Comparison of ENCODE assay signal across 8 cellular contexts in the genomic region with DNA sequence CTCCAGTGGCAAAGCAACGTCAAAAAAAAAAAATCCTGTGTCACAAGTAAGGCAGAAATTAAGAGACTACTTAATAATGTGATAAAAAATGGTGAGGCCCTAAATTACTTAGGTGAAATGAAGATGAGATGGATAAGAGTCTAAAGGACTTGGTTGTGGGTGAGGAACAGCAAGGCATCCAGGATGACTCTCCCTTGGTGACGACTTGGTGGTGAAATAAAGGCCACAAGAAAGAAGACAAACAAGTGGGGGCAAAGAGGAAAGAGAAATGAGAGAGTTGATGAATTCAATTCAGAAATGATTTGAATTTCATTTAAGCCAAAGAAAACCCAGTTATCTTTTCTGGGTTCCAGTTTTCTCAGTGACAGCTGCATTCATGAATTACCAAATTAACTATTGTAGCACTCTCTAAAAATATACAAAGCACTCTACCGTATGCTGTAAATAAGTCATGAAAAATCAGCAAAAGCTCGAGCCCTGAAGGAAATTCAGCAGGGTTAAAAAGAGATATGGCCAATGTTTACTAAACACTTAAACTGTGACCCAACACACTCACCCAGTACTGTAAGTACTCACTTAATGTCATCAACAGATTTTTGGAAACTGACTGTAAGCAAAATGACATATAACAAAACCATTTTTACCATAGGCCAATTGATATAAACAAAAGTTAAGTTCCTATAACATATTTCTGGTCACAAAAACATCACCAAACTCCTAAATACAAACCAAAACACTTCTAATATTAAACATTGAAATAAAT. TPM values are rescaled to one million over a fixed set of nuclear protein-coding genes. Genes with fewer than 3 reads are reported as not detected.
DNase-seq lines count a peak whose midpoint lies in the region; ATAC-seq, FAIRE-seq and TF ChIP-seq lines count a peak whose summit lies in the region.

No MANE protein-coding gene starts in this region.

- no peaks in the 10 kb centered on the region for H3K27me3 ChIP-seq in BLaER1 treated with 17β-estradiol and CSF1 and Interleukin-3, amounts not matched to agents 10 nM and 100 nM
- no peaks in the 10 kb centered on the region for H3K27me3 ChIP-seq in HL-60 (ENCODE audit: insufficient read depth, poor library complexity, severe bottlenecking)
- H3K27me3 ChIP-seq in mesenchymal stem cell (ENCODE audit: control insufficient read depth in 1 of 2, insufficient read depth in 1 of 2, low read length in 2 of 2), result no peaks in the 10 kb centered on the region

- no peaks in the 10 kb centered on the region for H3K27me3 Mint-ChIP-seq in activated T-helper 17 cell treated with anti-CD3 and anti-CD28 coated beads, Interleukin-2, amount 50 U/mL, for 72 hours

- no peak for ATAC-seq in activated T-helper 17 cell treated with anti-CD3 and anti-CD28 coated beads, Interleukin-2, amount 50 U/mL, for 72 hours (replicated peaks)
- no peak for ATAC-seq in GM21576 (IDR thresholded peaks at IDR 0.05; ENCODE audit: unreplicated experiment)

- peak overlapping the region in 6 of 10 experiments; percentile 69 to 87 (median 74); a peak in 5 of 20 replicates for H3K4me3 ChIP-seq in BLaER1 treated with 17β-estradiol and CSF1 and Interleukin-3, amounts not matched to agents 10 nM and 100 nM
- H3K4me3 ChIP-seq in HL-60 (replicated peaks; ENCODE audit: insufficient read depth, low read length) (peak overlapping the region; percentile 80), mesenchymal stem cell (ENCODE audit: insufficient read depth in 1 of 2, low read depth in 1 of 2, low read length in 2 of 2) (peak overlapping the region in 1 of 2 experiments; percentile 100), kidney (ENCODE audit: low read length in 2 of 2) (no peak overlapping the region)

- intact Hi-C loops in kidney (cut with DNase I), result no loop called here

- H2AFZ ChIP-seq in mesenchymal stem cell (ENCODE audit: low read depth, low read length), result no peak overlapping the region

- no peaks in the 10 kb centered on the region for H4K20me1 ChIP-seq in BLaER1 treated with 17β-estradiol and CSF1 and Interleukin-3, amounts not matched to agents 10 nM and 100 nM

- no peak overlapping the region for H3K14ac ChIP-seq in mesenchymal stem cell (ENCODE audit: low read length in 2 of 2)

- H3K4ac ChIP-seq in mesenchymal stem cell (ENCODE audit: low read depth in 1 of 2, low read length in 2 of 2), result no peak overlapping the region

- FAIRE-seq in kidney (lab: Jason Lieb, UNC), result no peak

- peaks cover 12% of the 10 kb centered on the region for H3K4me1 Mint-ChIP-seq in activated T-helper 17 cell treated with anti-CD3 and anti-CD28 coated beads, Interleukin-2, amount 50 U/mL, for 72 hours

- 43% methylated on average over 4 of the region's 4 CpGs for WGBS in mesenchymal stem cell

- H4K8ac ChIP-seq in mesenchymal stem cell (ENCODE audit: low read length), result no peak overlapping the region

- peaks cover 27% of the 10 kb centered on the region for H3K79me1 ChIP-seq in mesenchymal stem cell (replicated peaks; ENCODE audit: low read length, poor library complexity, severe bottlenecking)

- H3K9me3 Mint-ChIP-seq in activated T-helper 17 cell treated with anti-CD3 and anti-CD28 coated beads, Interleukin-2, amount 50 U/mL, for 72 hours, result no peaks in the 10 kb centered on the region

- peak overlapping the region in 2 of 11 experiments; percentile 94 to 99; a peak in 4 of 22 replicates for H3K27ac ChIP-seq in BLaER1 treated with 17β-estradiol and CSF1 and Interleukin-3, amounts not matched to agents 10 nM and 100 nM
- H3K27ac ChIP-seq in HL-60 (replicated peaks), result peak overlapping the region; percentile 99
- H3K27ac ChIP-seq in mesenchymal stem cell (ENCODE audit: low read length, poor library complexity, severe bottlenecking), result no peak overlapping the region
- H3K27ac ChIP-seq in kidney (ENCODE audit: low read depth in 2 of 2, low read length in 2 of 2), result no peak overlapping the region

- TF ChIP-seq CTCF in HL-60 (IDR thresholded peaks at IDR 0.05; ENCODE audit: insufficient read depth, low read length) (no peak), kidney (IDR thresholded peaks at IDR 0.05; ENCODE audit: borderline replicate concordance, extremely low read depth, insufficient read depth) (no peak)

- H3K23ac ChIP-seq in mesenchymal stem cell (ENCODE audit: low read length in 2 of 2), result no peak overlapping the region

- H2BK5ac ChIP-seq in mesenchymal stem cell (ENCODE audit: low read depth, low read length, poor library complexity, severe bottlenecking), result no peak overlapping the region

- H2AK5ac ChIP-seq in mesenchymal stem cell (ENCODE audit: low read length, severe bottlenecking), result no peak overlapping the region

- H2BK12ac ChIP-seq in mesenchymal stem cell (ENCODE audit: low read length in 2 of 2), result no peak overlapping the region

- H3K9ac ChIP-seq in BLaER1 treated with 17β-estradiol and CSF1 and Interleukin-3, amounts not matched to agents 10 nM and 100 nM, result peak overlapping the region in 2 of 11 experiments; percentile 92 to 95; a peak in 4 of 22 replicates
- H3K9ac ChIP-seq in mesenchymal stem cell (ENCODE audit: low read length) (peak overlapping the region; percentile 97), kidney (ENCODE audit: low read length in 2 of 2) (no peak overlapping the region)

- DNase-seq in HL-60 (ENCODE audit: low read depth in 1 of 2, low spot score in 1 of 2), result no peak
- DNase-seq in mesenchymal stem cell, result peak; percentile 56
- no peak for DNase-seq in kidney
- DNase-seq in GM03348 (ENCODE audit: low spot score), result no peak
- DNase-seq in NCI-H128 (lab: John Stamatoyannopoulos, UW; ENCODE audit: unreplicated experiment), result no peak

- no peak overlapping the region for H2BK120ac ChIP-seq in mesenchymal stem cell (ENCODE audit: low read depth, low read length)

- H3K4me2 ChIP-seq in BLaER1 treated with 17β-estradiol and CSF1 and Interleukin-3, amounts not matched to agents 10 nM and 100 nM, result peak overlapping the region; percentile 65 to 91 (median 77); a peak in 21 of 22 replicates
- no peak overlapping the region for H3K4me2 ChIP-seq in mesenchymal stem cell (ENCODE audit: low read length, poor library complexity, severe bottlenecking)

- H3K36me3 Mint-ChIP-seq in activated T-helper 17 cell treated with anti-CD3 and anti-CD28 coated beads, Interleukin-2, amount 50 U/mL, for 72 hours (ENCODE audit: low read depth), result peaks cover 14% of the 10 kb centered on the region

- H3K27ac Mint-ChIP-seq in activated T-helper 17 cell treated with anti-CD3 and anti-CD28 coated beads, Interleukin-2, amount 50 U/mL, for 72 hours, result peak overlapping the region; percentile 86

- H4K91ac ChIP-seq in mesenchymal stem cell (ENCODE audit: low read length), result no peak overlapping the region

- peaks cover 15 to 29% (median 23%) of the 10 kb centered on the region in 10 experiments for H3K4me1 ChIP-seq in BLaER1 treated with 17β-estradiol and CSF1 and Interleukin-3, amounts not matched to agents 10 nM and 100 nM
- peaks cover 14% of the 10 kb centered on the region for H3K4me1 ChIP-seq in mesenchymal stem cell (ENCODE audit: control insufficient read depth, insufficient read depth, low read depth, low read length)
- peaks cover 2 to 5% of the 10 kb centered on the region in 2 donors for H3K4me1 ChIP-seq in kidney (ENCODE audit: control insufficient read depth in 1 of 2, insufficient read depth in 1 of 2, low read depth in 1 of 2, low read length in 2 of 2)

- H3K9me3 ChIP-seq in BLaER1 treated with 17β-estradiol and CSF1 and Interleukin-3, amounts not matched to agents 10 nM and 100 nM (replicated peaks in 1 of 11), result peaks cover 37 to 60% (median 46%) of the 10 kb centered on the region in 11 experiments
- H3K9me3 ChIP-seq in mesenchymal stem cell (ENCODE audit: control insufficient read depth, low read length), result peaks cover 11% of the 10 kb centered on the region
- no peaks in the 10 kb centered on the region for H3K9me3 ChIP-seq in kidney (ENCODE audit: control insufficient read depth in 1 of 2, low read length in 2 of 2)

- peaks cover 30 to 51% (median 39%) of the 10 kb centered on the region in 11 experiments for H3K36me3 ChIP-seq in BLaER1 treated with 17β-estradiol and CSF1 and Interleukin-3, amounts not matched to agents 10 nM and 100 nM
- peaks cover 8 to 18% of the 10 kb centered on the region in 2 experiments for H3K36me3 ChIP-seq in mesenchymal stem cell (ENCODE audit: control insufficient read depth in 1 of 2, insufficient read depth in 2 of 2, low read depth in 1 of 2, low read length in 2 of 2)
- H3K36me3 ChIP-seq in kidney (ENCODE audit: control insufficient read depth in 1 of 2, insufficient read depth in 2 of 2, low read length in 2 of 2), result peaks cover 0 to 2% of the 10 kb centered on the region in 2 donors

- no peak overlapping the region for H3K18ac ChIP-seq in mesenchymal stem cell (ENCODE audit: low read depth in 1 of 2, low read length in 2 of 2)

- no peak overlapping the region for H2BK15ac ChIP-seq in mesenchymal stem cell (ENCODE audit: low read depth, poor library complexity, severe bottlenecking)

- H3K4me3 Mint-ChIP-seq in activated T-helper 17 cell treated with anti-CD3 and anti-CD28 coated beads, Interleukin-2, amount 50 U/mL, for 72 hours, result peak overlapping the region; percentile 94

RNA-seq across cellular contexts. Expression of gene METTL8, which starts 1.4 kb away (rescaled TPM):
- 10 to 100 TPM; 19.5 to 27.7 TPM for total RNA-seq in activated T-helper 17 cell treated with anti-CD3 and anti-CD28 coated beads, Interleukin-2, amount 50 U/mL, for 72 hours
- polyA plus RNA-seq in mesenchymal stem cell (2013, experiment 1 of 2), result 15.9 TPM
- 14.7 TPM for polyA plus RNA-seq in mesenchymal stem cell (2013, experiment 2 of 2)
- total RNA-seq in kidney, result 14.9 TPM
- 10.8 TPM for polyA plus RNA-seq in kidney (ENCODE audit: insufficient read depth, low read depth, low replicate concordance)

RNA-seq across cellular contexts. Expression of gene DCAF17, which starts 1.6 kb away (rescaled TPM):
- total RNA-seq in activated T-helper 17 cell treated with anti-CD3 and anti-CD28 coated beads, Interleukin-2, amount 50 U/mL, for 72 hours, result 10 to 100 TPM; 11.2 to 18.6 TPM
- polyA plus RNA-seq in mesenchymal stem cell (2013, experiment 1 of 2), result 5.9 TPM
- 6.7 TPM for polyA plus RNA-seq in mesenchymal stem cell (2013, experiment 2 of 2)
- total RNA-seq in kidney, result 18.5 TPM
- polyA plus RNA-seq in kidney (ENCODE audit: insufficient read depth, low read depth, low replicate concordance), result 4.9 TPM

Comparison
In these comparisons a context has a peak if more than half of its experiments do, and no peak if none do; other contexts are left out.
1. H3K4me3 ChIP-seq: peak in BLaER1 treated with 17β-estradiol and CSF1 and Interleukin-3, amounts not matched to agents 10 nM and 100 nM (6 of 10) and HL-60 (single experiment); none in kidney (0 of 2).